ENCODE assay signal across 11 cellular contexts in genomic region chr5:62791059-62791458, GRCh38.
DNase-seq lines count a peak whose midpoint lies in the region; ATAC-seq and TF ChIP-seq lines count a peak whose summit lies in the region.
"Had no signal": no experiment of that assay in that cellular context is flagged by ENCODE, and none has a peak within 500 bp of the region (broad histone marks: within the 10 kb centered on the region; RNA-seq: fewer than 3 reads in every experiment).

No MANE protein-coding gene starts in this region.

- CTCF ChIA-PET in MCF 10A (lab: Yijun Ruan, JAX), result interaction anchor here (0.6 to 1.0 kb wide), 2 partner anchors 10 to 328 kb away, joined by 3 read pairs; no protein-coding TSS in a partner anchor

- no peak overlapping the region for H3K9ac ChIP-seq in NT2/D1 (ENCODE audit: insufficient read length, low read depth)

- TF ChIP-seq CTCF in MCF 10A (IDR thresholded peaks at IDR 0.05; ENCODE audit: unreplicated experiment), result peak; percentile 18
- no peak for TF ChIP-seq CTCF in breast epithelium (IDR thresholded peaks at IDR 0.05)
- TF ChIP-seq CTCF in epithelial cell of proximal tubule (conservative IDR thresholded peaks at IDR 0.05; ENCODE audit: low read depth, low read length), result peak; percentile 80
- no peak for TF ChIP-seq CTCF in Peyer's patch (IDR thresholded peaks at IDR 0.05)

- H3K4me3 ChIP-seq in breast epithelium, result no peak overlapping the region
- no peak overlapping the region for H3K4me3 ChIP-seq in NT2/D1 (ENCODE audit: insufficient read length, low read depth)
- no peak overlapping the region for H3K4me3 ChIP-seq in epithelial cell of proximal tubule (ENCODE audit: low read depth, low read length)
- H3K4me3 ChIP-seq in Peyer's patch, result no peak overlapping the region

- H3K27me3 ChIP-seq in breast epithelium (no peaks in the 10 kb centered on the region), NT2/D1 (ENCODE audit: insufficient read depth, insufficient read length) (no peaks in the 10 kb centered on the region), Peyer's patch (no peaks in the 10 kb centered on the region)

- H3K27ac Mint-ChIP-seq in MCF 10A (ENCODE audit: low read depth, unreplicated experiment), result no peak overlapping the region
- H3K27ac Mint-ChIP-seq: activated naive CD8-positive, alpha-beta T cell treated with anti-CD3 and anti-CD28 coated beads, Interleukin-2, amount 10 ng/mL, durations not matched to agents 7 days and 5 days had no signal

- H3K36me3 Mint-ChIP-seq in MCF 10A (ENCODE audit: insufficient read depth, unreplicated experiment), result no peaks in the 10 kb centered on the region
- H3K36me3 Mint-ChIP-seq: activated naive CD8-positive, alpha-beta T cell treated with anti-CD3 and anti-CD28 coated beads, Interleukin-2, amount 10 ng/mL, durations not matched to agents 7 days and 5 days had no signal

- H3K27ac ChIP-seq in breast epithelium, result no peak overlapping the region
- no peak overlapping the region for H3K27ac ChIP-seq in Peyer's patch

- DNase-seq in MCF 10A (ENCODE audit: unreplicated experiment) (peak; percentile 28), breast epithelium (ENCODE audit: low spot score in 2 of 2) (no peak), NT2/D1 (ENCODE audit: low read depth, low spot score) (peak; percentile 11), epithelial cell of proximal tubule (ENCODE audit: low read depth) (peak; percentile 6), Peyer's patch (no peak)
- no peak for DNase-seq in stimulated activated CD4-positive, alpha-beta T cell treated with anti-CD3 and anti-CD28 coated beads, Interleukin-15, amount 100 ng/mL, for 24 hours
- DNase-seq: activated naive CD8-positive, alpha-beta T cell treated with anti-CD3 and anti-CD28 coated beads, Interleukin-2, amount 10 ng/mL, durations not matched to agents 7 days and 5 days; C1 segment of cervical spinal cord; NCI-H187 treated with DMSO at 0.1 percent for 48 hours had no signal

- H3K9me3 Mint-ChIP-seq in MCF 10A (ENCODE audit: unreplicated experiment), result peaks cover 7% of the 10 kb centered on the region
- H3K9me3 Mint-ChIP-seq: activated naive CD8-positive, alpha-beta T cell treated with anti-CD3 and anti-CD28 coated beads, Interleukin-2, amount 10 ng/mL, durations not matched to agents 7 days and 5 days had no signal

- intact Hi-C loops in MCF 10A (cut with micrococcal nuclease) (no loop called here), breast epithelium (cut with DNase I; ENCODE audit: low total_unique reads) (no loop called here)

- ATAC-seq in GM18858 (IDR thresholded peaks at IDR 0.05; ENCODE audit: unreplicated experiment), result no peak
- ATAC-seq in GM18907 (IDR thresholded peaks at IDR 0.05; ENCODE audit: unreplicated experiment), result no peak

- H3K36me3 ChIP-seq in breast epithelium (no peaks in the 10 kb centered on the region), NT2/D1 (ENCODE audit: insufficient read depth, insufficient read length, low read length) (no peaks in the 10 kb centered on the region), Peyer's patch (no peaks in the 10 kb centered on the region)

- no peaks in the 10 kb centered on the region for H3K27me3 Mint-ChIP-seq in MCF 10A (ENCODE audit: insufficient read depth, unreplicated experiment)

- no peak overlapping the region for H3K4me3 Mint-ChIP-seq in MCF 10A (ENCODE audit: unreplicated experiment)
- H3K4me3 Mint-ChIP-seq: activated naive CD8-positive, alpha-beta T cell treated with anti-CD3 and anti-CD28 coated beads, Interleukin-2, amount 10 ng/mL, durations not matched to agents 7 days and 5 days had no signal

- H3K4me1 ChIP-seq in breast epithelium, result no peaks in the 10 kb centered on the region
- H3K4me1 ChIP-seq in NT2/D1 (ENCODE audit: insufficient read depth, insufficient read length), result no peaks in the 10 kb centered on the region
- no peaks in the 10 kb centered on the region for H3K4me1 ChIP-seq in Peyer's patch

- H3K9me3 ChIP-seq in breast epithelium (peaks cover 0 to 3% of the 10 kb centered on the region in 2 donors), NT2/D1 (ENCODE audit: insufficient read depth, low read length) (peaks cover 3% of the 10 kb centered on the region; the same call in 1 of the 2 replicates), Peyer's patch (no peaks in the 10 kb centered on the region)

- TF ChIP-seq POLR2A in breast epithelium (IDR thresholded peaks at IDR 0.05) (no peak), Peyer's patch (IDR thresholded peaks at IDR 0.05) (no peak)

- POLR2A ChIA-PET in MCF 10A (lab: Yijun Ruan, JAX), result no interaction called here

- H3K4me1 Mint-ChIP-seq in MCF 10A (ENCODE audit: insufficient read depth, unreplicated experiment), result peaks cover 15% of the 10 kb centered on the region
- H3K4me1 Mint-ChIP-seq: activated naive CD8-positive, alpha-beta T cell treated with anti-CD3 and anti-CD28 coated beads, Interleukin-2, amount 10 ng/mL, durations not matched to agents 7 days and 5 days had no signal

- no TSS peak for BruUV-seq in MCF 10A (replicated peaks; lab: Mats Ljungman, UMichigan)

Comparison
In these comparisons a context has a peak if more than half of its experiments do, and no peak if none do; other contexts are left out.
1. DNase-seq: peak in MCF 10A (single experiment), NT2/D1 (single experiment) and epithelial cell of proximal tubule (single experiment); none in breast epithelium (0 of 2), Peyer's patch (0 of 3) and stimulated activated CD4-positive, alpha-beta T cell treated with anti-CD3 and anti-CD28 coated beads, Interleukin-15, amount 100 ng/mL, for 24 hours (single experiment).
2. CTCF ChIP-seq: peak in MCF 10A (single experiment) and epithelial cell of proximal tubule (single experiment); none in breast epithelium (0 of 3) and Peyer's patch (0 of 6).